8 cellular contexts compared by ENCODE assay signal in the genomic region with DNA sequence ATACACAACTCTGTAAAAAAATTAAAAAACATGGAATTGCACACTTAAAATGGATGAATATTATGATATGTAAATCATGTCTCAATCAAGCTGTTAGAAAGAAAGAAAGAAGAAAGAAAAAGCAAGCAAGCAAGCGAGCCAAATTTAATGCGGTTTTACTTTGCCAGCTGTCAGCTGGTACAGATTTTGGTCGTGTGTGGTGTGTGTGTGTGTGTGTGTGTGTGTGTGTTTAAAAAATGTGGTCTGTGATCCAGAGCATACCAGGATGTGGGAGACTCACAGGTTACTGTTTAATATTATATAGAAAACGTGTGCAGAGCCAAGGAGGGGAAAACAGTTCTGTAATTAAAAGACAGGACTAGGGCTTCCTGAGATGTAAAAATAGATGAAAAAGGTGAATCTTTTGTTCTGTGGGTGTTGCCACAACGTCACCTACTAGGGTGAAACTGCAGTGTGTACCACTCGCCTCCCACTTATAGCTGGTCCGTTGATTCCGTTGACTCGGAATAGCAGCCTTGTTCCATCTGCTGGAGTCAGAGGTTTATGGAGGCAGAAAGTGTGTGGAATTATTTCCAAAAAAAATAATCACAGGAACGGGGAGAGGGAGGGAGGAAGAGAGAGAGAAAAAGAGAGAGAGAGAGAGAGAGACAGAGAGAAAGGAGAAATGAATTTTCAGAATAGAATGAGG.
A peak's percentile ranks its signal among the peaks of the same experiment; 100 is the strongest.
DNase-seq lines count a peak whose midpoint lies in the region; ATAC-seq and TF ChIP-seq lines count a peak whose summit lies in the region.

No MANE protein-coding gene starts in this region.

- H3K4me3 ChIP-seq in hepatocyte (no peak overlapping the region), ovary (no peak overlapping the region)

- 67% methylated on average over 9 of the region's 10 CpGs for WGBS in hepatocyte (ENCODE audit: low lambda C conversion rate, missing lambda C conversion rate)
- 12 to 21% (median 13%) methylated on average over 10 of the region's 10 CpGs for WGBS in ovary, 3 donors

- H3K27ac ChIP-seq in hepatocyte = peak overlapping the region; percentile 84
- peak overlapping the region in 1 of 2 donors; percentile 31 for H3K27ac ChIP-seq in ovary

- H4K20me1 ChIP-seq in hepatocyte (ENCODE audit: insufficient read depth, poor library complexity, severe bottlenecking) = no peaks in the 10 kb centered on the region

- H3K4me2 ChIP-seq in hepatocyte = no peak overlapping the region

- no peak for TF ChIP-seq POLR2A in ovary (IDR thresholded peaks at IDR 0.05)

- TF ChIP-seq CTCF in hepatocyte (IDR thresholded peaks at IDR 0.05; ENCODE audit: poor library complexity) (no peak), ovary (IDR thresholded peaks at IDR 0.05) (no peak)

- peaks cover 33% of the 10 kb centered on the region for H3K4me1 ChIP-seq in hepatocyte (ENCODE audit: insufficient read depth)
- H3K4me1 ChIP-seq in ovary (ENCODE audit: insufficient read depth) = peaks cover 4% of the 10 kb centered on the region

- DNase-seq in activated T-cell treated with anti-CD3 and anti-CD28 coated beads for 4 hours (peak; percentile 35), hepatocyte (ENCODE audit: low spot score) (no peak), superior temporal gyrus (ENCODE audit: extremely low spot score) (no peak), NCI-H526 (lab: John Stamatoyannopoulos, UW) (no peak), MV-4-11 (lab: John Stamatoyannopoulos, UW) (no peak), ovary (no peak)

- H3K27me3 ChIP-seq in hepatocyte (no peaks in the 10 kb centered on the region), ovary (no peaks in the 10 kb centered on the region)

- ATAC-seq in GM18517 (IDR thresholded peaks at IDR 0.05; ENCODE audit: unreplicated experiment) (peak; percentile 52), HG03565 (IDR thresholded peaks at IDR 0.05; ENCODE audit: unreplicated experiment) (peak; percentile 38)

- TF ChIP-seq EP300 in ovary (IDR thresholded peaks at IDR 0.05) = no peak

- H3K9me3 ChIP-seq in hepatocyte (ENCODE audit: low read depth) (no peaks in the 10 kb centered on the region), ovary (no peaks in the 10 kb centered on the region)

- H2AFZ ChIP-seq in hepatocyte = peak overlapping the region; percentile 74

- no peaks in the 10 kb centered on the region for H3K9me2 ChIP-seq in hepatocyte (replicated peaks; ENCODE audit: insufficient read depth)

- H3K36me3 ChIP-seq in hepatocyte (replicated peaks; ENCODE audit: insufficient read depth, low read depth) (no peaks in the 10 kb centered on the region), ovary (no peaks in the 10 kb centered on the region)

- H3K79me2 ChIP-seq in hepatocyte = no peaks in the 10 kb centered on the region

- intact Hi-C loops in ovary (cut with DNase I) = loop anchor here in 2 of 4 donors (5.0 kb wide), 2 partner anchors 215 to 290 kb away; no protein-coding TSS in a partner anchor
